ENCODE assay signal across 11 cellular contexts in genomic region chr14:78029471-78030372, GRCh38.
DNase-seq lines count a peak whose midpoint lies in the region; TF ChIP-seq lines count a peak whose summit lies in the region.
"Had no signal": no experiment of that assay in that cellular context is flagged by ENCODE, and none has a peak within 500 bp of the region (broad histone marks: within the 10 kb centered on the region; RNA-seq: fewer than 3 reads in every experiment).

No MANE protein-coding gene starts in this region.

- H3K27ac ChIP-seq in thyroid gland (no peak overlapping the region), ovary (no peak overlapping the region)

- H3K4me3 ChIP-seq in thyroid gland (replicated peaks in 1 of 3) (no peak overlapping the region), ovary (no peak overlapping the region)

- H3K36me3 ChIP-seq in thyroid gland (no peaks in the 10 kb centered on the region), ovary (no peaks in the 10 kb centered on the region)

- TF ChIP-seq EP300 in ovary (IDR thresholded peaks at IDR 0.05) = no peak

- 33 to 36% methylated on average over 17 to 18 of the region's 18 CpGs for WGBS in thyroid gland, 2 donors
- 24 to 32% (median 29%) methylated on average over 18 of the region's 18 CpGs for WGBS in ovary, 3 donors

- no peaks in the 10 kb centered on the region for H3K9me3 ChIP-seq in thyroid gland
- H3K9me3 ChIP-seq in ovary = no peaks in the 10 kb centered on the region

- TF ChIP-seq POLR2A in thyroid gland (IDR thresholded peaks at IDR 0.05) (no peak), ovary (IDR thresholded peaks at IDR 0.05) (no peak)

- H3K4me1 ChIP-seq in thyroid gland (no peaks in the 10 kb centered on the region), ovary (ENCODE audit: insufficient read depth) (no peaks in the 10 kb centered on the region)

- intact Hi-C loops in thyroid gland (cut with DNase I) = no loop called here
- intact Hi-C loops in ovary (cut with DNase I) = no loop called here

- peak in 2 of 6 experiments; percentile 28 to 47 for TF ChIP-seq CTCF in thyroid gland (IDR thresholded peaks at IDR 0.05)
- TF ChIP-seq CTCF in ovary (IDR thresholded peaks at IDR 0.05) = no peak

- DNase-seq in NCI-H1092 treated with DMSO at 0.1 percent for 48 hours (lab: John Stamatoyannopoulos, UW) = peak; percentile 13
- no peak for DNase-seq in NCI-H1092 (lab: John Stamatoyannopoulos, UW)
- DNase-seq in NCI-H748 treated with DMSO at 0.1 percent for 48 hours (lab: John Stamatoyannopoulos, UW) = peak; percentile 80
- DNase-seq in globus pallidus (ENCODE audit: low spot score) = peak; percentile 44
- DNase-seq in thyroid gland = peak; percentile 4 to 9
- DNase-seq in AG08395 (ENCODE audit: low spot score) = no peak
- DNase-seq in glomerular visceral epithelial cell (ENCODE audit: extremely low spot score) = no peak
- DNase-seq in ovary = no peak
- DNase-seq: 8988T, mesenchymal stem cell, NCI-H446 had no signal

- H3K27me3 ChIP-seq in thyroid gland = no peaks in the 10 kb centered on the region
- no peaks in the 10 kb centered on the region for H3K27me3 ChIP-seq in ovary

Comparison
In these comparisons a context has a peak if more than half of its experiments do, and no peak if none do; other contexts are left out.
1. DNase-seq: peak in NCI-H1092 treated with DMSO at 0.1 percent for 48 hours (single experiment), NCI-H748 treated with DMSO at 0.1 percent for 48 hours (single experiment), globus pallidus (single experiment) and thyroid gland (2 of 2); none in NCI-H1092 (single experiment), AG08395 (single experiment), glomerular visceral epithelial cell (single experiment) and ovary (0 of 5).